ENCODE assay signal across 12 cellular contexts in genomic region chr3:194045289-194045688, GRCh38.
A peak's percentile ranks its signal among the peaks of the same experiment; 100 is the strongest.
DNase-seq lines count a peak whose midpoint lies in the region; ATAC-seq lines count a peak whose summit lies in the region.
"Had no signal": no experiment of that assay in that cellular context is flagged by ENCODE, and none has a peak within 500 bp of the region (broad histone marks: within the 10 kb centered on the region; RNA-seq: fewer than 3 reads in every experiment).

No MANE protein-coding gene starts in this region.

- H3K27me3 ChIP-seq in aorta (ENCODE audit: control insufficient read depth in 1 of 2, insufficient read depth in 2 of 2, low read length in 1 of 2), result no peaks in the 10 kb centered on the region

- H3K4me3 ChIP-seq in aorta (ENCODE audit: low read length in 2 of 2), result no peak overlapping the region

- peaks cover 1% of the 10 kb centered on the region for H3K9me3 ChIP-seq in aorta (ENCODE audit: control insufficient read depth, low read length)

- intact Hi-C loops in aorta (cut with DNase I), result no loop called here

- H3K4me1 ChIP-seq in aorta (ENCODE audit: control insufficient read depth in 1 of 2, insufficient read depth in 2 of 2, low read length in 2 of 2), result no peaks in the 10 kb centered on the region

- H3K27ac ChIP-seq in aorta (ENCODE audit: low read depth in 1 of 2, low read length in 2 of 2), result no peak overlapping the region

- ATAC-seq in GM18867 (IDR thresholded peaks at IDR 0.05; ENCODE audit: unreplicated experiment) (peak; percentile 87), GM21576 (IDR thresholded peaks at IDR 0.05; ENCODE audit: unreplicated experiment) (peak; percentile 61), HG03108 (IDR thresholded peaks at IDR 0.05; ENCODE audit: unreplicated experiment) (peak; percentile 80), aorta (ENCODE audit: low FRiP score) (no peak)
- ATAC-seq: activated CD8-positive, alpha-beta T cell treated with anti-CD3 and anti-CD28 coated beads, Interleukin-2, amount 10 ng/mL, durations not matched to agents 7 days and 5 days; natural killer cell; T-helper 17 cell had no signal

- no peaks in the 10 kb centered on the region for H3K36me3 ChIP-seq in aorta (ENCODE audit: control insufficient read depth in 1 of 2, insufficient read depth in 2 of 2, low read length in 1 of 2)

- peak; percentile 79 for DNase-seq in kidney tubule cell (ENCODE audit: low spot score)
- no peak for DNase-seq in aorta
- no peak for DNase-seq in DMS153 treated with DMSO at 0.1 percent for 48 hours (lab: John Stamatoyannopoulos, UW; ENCODE audit: unreplicated experiment)
- no peak for DNase-seq in SKM-1 treated with dmso at 0.1 percent for 144 hours (lab: John Stamatoyannopoulos, UW; ENCODE audit: unreplicated experiment)
- DNase-seq in activated T-cell treated with anti-CD3 and anti-CD28 coated beads, Interleukin-2, amount 50 U/mL, for 48 hours, result no peak
- DNase-seq: activated CD8-positive, alpha-beta T cell treated with anti-CD3 and anti-CD28 coated beads, Interleukin-2, amount 10 ng/mL, durations not matched to agents 7 days and 5 days; natural killer cell; NCI-H2171 treated with DMSO at 0.1 percent for 48 hours; T-helper 17 cell had no signal

- WGBS in aorta, 2 donors, result 92 to 100% methylated on average over 1 of the region's 1 CpG
